In genomic region chr3:99544819-99545281, GRCh38 we compare ENCODE assay signal across 13 cellular contexts.
DNase-seq lines count a peak whose midpoint lies in the region; ATAC-seq and TF ChIP-seq lines count a peak whose summit lies in the region.
"Had no signal": no experiment of that assay in that cellular context is flagged by ENCODE, and none has a peak within 500 bp of the region (broad histone marks: within the 10 kb centered on the region; RNA-seq: fewer than 3 reads in every experiment).

No MANE protein-coding gene starts in this region.

- TF ChIP-seq CTCF in heart right ventricle (IDR thresholded peaks at IDR 0.05) (no peak), retinal pigment epithelial cell (conservative IDR thresholded peaks at IDR 0.05; ENCODE audit: low read depth, low read length) (no peak)

- ATAC-seq in heart right ventricle (peak in 7 of 8 donors; percentile 59 to 77 (median 72)), HG03432 (IDR thresholded peaks at IDR 0.05; ENCODE audit: unreplicated experiment) (no peak)
- ATAC-seq: natural killer cell had no signal

- H3K27me3 ChIP-seq in heart right ventricle, result no peaks in the 10 kb centered on the region

- intact Hi-C loops in heart right ventricle (cut with DNase I), result loop anchor here in 2 of 10 donors (5.0 to 10.0 kb wide), 2 partner anchors 43 to 130 kb away; no protein-coding TSS in a partner anchor

- DNase-seq in HCEC 1CT (peak; percentile 69), astrocyte of the hippocampus (ENCODE audit: low read depth, low spot score) (peak; percentile 51), heart right ventricle (peak in 1 of 2 donors; percentile 47), retinal pigment epithelial cell (ENCODE audit: low read depth) (peak; percentile 97), NCI-H446 (lab: John Stamatoyannopoulos, UW) (no peak), DMS 273 (lab: John Stamatoyannopoulos, UW; ENCODE audit: unreplicated experiment) (no peak), NCI-H510A treated with DMSO at 0.1 percent for 48 hours (lab: John Stamatoyannopoulos, UW) (no peak)
- DNase-seq: CD4-positive, alpha-beta T cell; hippocampal formation; natural killer cell; NCI-H1694 treated with DMSO at 0.1 percent for 48 hours; stimulated activated naive CD4-positive, alpha-beta T cell had no signal

- no peaks in the 10 kb centered on the region for H3K9me3 ChIP-seq in heart right ventricle

- H3K4me3 ChIP-seq in heart right ventricle (no peak overlapping the region), retinal pigment epithelial cell (ENCODE audit: low read length) (no peak overlapping the region)

- peak overlapping the region; percentile 11 to 78 (median 68) for H3K27ac ChIP-seq in heart right ventricle

- WGBS in heart right ventricle, 2 donors, result 25 to 37% methylated on average over 3 of the region's 3 CpGs

- no peaks in the 10 kb centered on the region for H3K36me3 ChIP-seq in heart right ventricle

- peaks cover 3 to 73% (median 43%) of the 10 kb centered on the region in 9 donors for H3K4me1 ChIP-seq in heart right ventricle

Comparison
In these comparisons a context has a peak if more than half of its experiments do, and no peak if none do; other contexts are left out.
1. DNase-seq: peak in HCEC 1CT (single experiment), astrocyte of the hippocampus (single experiment) and retinal pigment epithelial cell (single experiment); none in NCI-H446 (0 of 2), DMS 273 (single experiment) and NCI-H510A treated with DMSO at 0.1 percent for 48 hours (single experiment).